10 cellular contexts compared by ENCODE assay signal in the genomic region with DNA sequence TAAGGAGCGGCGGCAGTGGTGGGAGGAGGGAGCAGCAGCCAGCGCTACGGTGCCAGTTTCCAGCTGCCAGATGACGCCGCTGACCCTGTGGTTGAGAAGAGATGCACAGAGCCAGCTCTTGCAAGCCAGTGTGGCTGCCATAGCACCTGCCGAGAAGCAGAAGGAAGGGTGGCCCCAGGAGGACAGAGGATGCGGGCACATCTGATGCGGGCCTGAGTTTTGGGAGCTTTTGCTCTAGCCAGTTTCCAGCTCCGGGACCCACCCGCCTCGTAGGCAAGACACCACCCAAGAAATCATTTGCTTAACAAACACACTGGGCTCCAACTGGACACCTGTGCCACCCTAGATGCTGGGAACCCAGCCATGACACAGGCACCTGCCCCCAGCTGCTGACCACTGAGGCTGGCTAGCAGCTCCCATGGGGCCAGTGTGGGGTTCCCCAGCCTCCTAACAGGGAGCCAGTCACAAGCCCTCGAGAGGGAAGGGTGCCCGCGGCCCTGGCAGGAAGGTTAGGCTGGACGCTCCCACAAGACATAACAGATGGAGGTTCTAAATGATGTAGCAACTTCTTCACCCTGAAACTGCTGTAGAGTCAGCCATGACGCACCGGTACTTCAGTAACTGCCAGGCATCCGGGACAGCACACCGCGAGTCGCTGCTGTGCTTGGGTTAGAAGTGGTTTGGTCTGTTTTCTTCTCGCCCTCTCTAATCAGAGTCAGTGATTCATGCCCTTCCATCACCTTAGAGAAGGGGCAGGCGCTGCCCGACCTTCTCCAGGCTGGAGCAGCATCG. TPM values are rescaled to one million over a fixed set of nuclear protein-coding genes. Genes with fewer than 3 reads are reported as not detected.
A peak's percentile ranks its signal among the peaks of the same experiment; 100 is the strongest.
DNase-seq lines count a peak whose midpoint lies in the region; ATAC-seq and TF ChIP-seq lines count a peak whose summit lies in the region.
"Had no signal": no experiment of that assay in that cellular context is flagged by ENCODE, and none has a peak within 500 bp of the region (broad histone marks: within the 10 kb centered on the region; RNA-seq: fewer than 3 reads in every experiment).

No MANE protein-coding gene starts in this region.

- H3K4me1 ChIP-seq in left ventricle myocardium inferior (no peaks in the 10 kb centered on the region), transverse colon (no peaks in the 10 kb centered on the region)
- H3K4me1 ChIP-seq: tibial artery had no signal

- in situ Hi-C loops in transverse colon (cut with MboI; ENCODE audit: low pct_ligation_motif_present in 1 of 4, low pct_unique_long_range_greater_than_20kb in 1 of 4, low sequenced_read_pairs in 3 of 4), result no loop called here

- H3K36me3 Mint-ChIP-seq in endothelial cell (ENCODE audit: low read depth, unreplicated experiment), result no peaks in the 10 kb centered on the region

- ATAC-seq in Right ventricle myocardium superior (ENCODE audit: poor library complexity) (no peak), HG03460 (IDR thresholded peaks at IDR 0.05; ENCODE audit: unreplicated experiment) (no peak)
- ATAC-seq: sciatic nerve had no signal

- H3K27me3 ChIP-seq in left ventricle myocardium inferior (ENCODE audit: low read depth) (no peaks in the 10 kb centered on the region), transverse colon (no peaks in the 10 kb centered on the region)
- H3K27me3 ChIP-seq: tibial artery had no signal

- TF ChIP-seq POLR2A in transverse colon (IDR thresholded peaks at IDR 0.05), result no peak

- H3K27ac Mint-ChIP-seq in endothelial cell (ENCODE audit: unreplicated experiment), result peak overlapping the region; percentile 41

- no peaks in the 10 kb centered on the region for H3K4me1 Mint-ChIP-seq in endothelial cell (ENCODE audit: unreplicated experiment)

- WGBS in transverse colon (ENCODE audit: low coverage in 1 of 2), 2 donors, result 76% methylated on average over 26 of the region's 26 CpGs; no CpG with 5 or more reads in 1 of the 2 donors

- peaks cover 2% of the 10 kb centered on the region for H3K27me3 Mint-ChIP-seq in endothelial cell (ENCODE audit: unreplicated experiment)

- no peak overlapping the region for H3K4me3 ChIP-seq in left ventricle myocardium inferior
- no peak overlapping the region for H3K4me3 ChIP-seq in transverse colon
- H3K4me3 ChIP-seq: tibial artery had no signal

- TF ChIP-seq CTCF in left ventricle myocardium inferior (IDR thresholded peaks at IDR 0.05; ENCODE audit: borderline replicate concordance) (no peak), endothelial cell (IDR thresholded peaks at IDR 0.05; ENCODE audit: unreplicated experiment) (no peak), transverse colon (IDR thresholded peaks at IDR 0.05) (no peak)

- H3K27ac ChIP-seq in left ventricle myocardium inferior (replicated peaks), result no peak overlapping the region
- no peak overlapping the region for H3K27ac ChIP-seq in transverse colon
- H3K27ac ChIP-seq: tibial artery had no signal

- H3K36me3 ChIP-seq in left ventricle myocardium inferior (peaks cover 10% of the 10 kb centered on the region), transverse colon (no peaks in the 10 kb centered on the region)

- TF ChIP-seq EP300 in transverse colon (IDR thresholded peaks at IDR 0.05; ENCODE audit: low read depth), result no peak

- peak; percentile 30 for DNase-seq in Right ventricle myocardium superior
- no peak for DNase-seq in left ventricle myocardium inferior
- peak; percentile 73 for DNase-seq in NAMALWA (ENCODE audit: low spot score)
- no peak for DNase-seq in endothelial cell (ENCODE audit: low spot score)
- peak; percentile 12 for DNase-seq in transverse colon
- no peak for DNase-seq in NCI-H1930 (lab: John Stamatoyannopoulos, UW)
- no peak for DNase-seq in C1 segment of cervical spinal cord (lab: John Stamatoyannopoulos, UW)

- no peaks in the 10 kb centered on the region for H3K9me3 ChIP-seq in left ventricle myocardium inferior (replicated peaks)
- no peaks in the 10 kb centered on the region for H3K9me3 ChIP-seq in transverse colon
- H3K9me3 ChIP-seq: tibial artery had no signal

- H3K9me3 Mint-ChIP-seq in endothelial cell (ENCODE audit: unreplicated experiment), result no peaks in the 10 kb centered on the region

- H3K4me3 Mint-ChIP-seq in endothelial cell (ENCODE audit: unreplicated experiment), result no peak overlapping the region

- intact Hi-C loops in Right ventricle myocardium superior (cut with DNase I) (no loop called here), left ventricle myocardium inferior (cut with micrococcal nuclease) (no loop called here), transverse colon (cut with DNase I; ENCODE audit: low total_unique reads) (no loop called here)

RNA-seq across cellular contexts. Expression of gene MSANTD1, which starts 8.9 kb away (rescaled TPM):
- total RNA-seq in Right ventricle myocardium superior (0.54 TPM), left ventricle myocardium inferior (0.44 TPM), endothelial cell (ENCODE audit: unreplicated experiment) (0.97 TPM), transverse colon (1 to 10 TPM in 1 of 4 donors, under 1 TPM in 2, not detected in 1; 0.68 to 1.3 (median 0.80) TPM)

RNA-seq across cellular contexts. Expression of gene RGS12, which starts 34.9 kb away (rescaled TPM):
- total RNA-seq in Right ventricle myocardium superior (15.8 TPM), left ventricle myocardium inferior (13.4 TPM), endothelial cell (ENCODE audit: unreplicated experiment) (116 TPM), transverse colon (10 to 100 TPM; 12.4 to 77.4 (median 17.3) TPM)

Comparison
In these comparisons a context has a peak if more than half of its experiments do, and no peak if none do; other contexts are left out.
1. DNase-seq: peak in Right ventricle myocardium superior (single experiment), NAMALWA (single experiment) and transverse colon (single experiment); none in left ventricle myocardium inferior (single experiment), endothelial cell (single experiment), NCI-H1930 (0 of 2) and C1 segment of cervical spinal cord (0 of 14).